ENCODE assay signal across 15 cellular contexts in genomic region chr17:17514993-17515920, GRCh38. TPM values are rescaled to one million over a fixed set of nuclear protein-coding genes. Genes with fewer than 3 reads are reported as not detected.
DNase-seq lines count a peak whose midpoint lies in the region; ATAC-seq and TF ChIP-seq lines count a peak whose summit lies in the region.
"Had no signal": no experiment of that assay in that cellular context is flagged by ENCODE, and none has a peak within 500 bp of the region (broad histone marks: within the 10 kb centered on the region; RNA-seq: fewer than 3 reads in every experiment).

No MANE protein-coding gene starts in this region.

- intact Hi-C loops in head of caudate nucleus (cut with DNase I), result no loop called here

- H3K27me3 ChIP-seq in NT2/D1 (ENCODE audit: insufficient read depth, insufficient read length), result no peaks in the 10 kb centered on the region
- H3K27me3 ChIP-seq: suprapubic skin had no signal

- H3K36me3 ChIP-seq in NT2/D1 (ENCODE audit: insufficient read depth, insufficient read length, low read length), result no peaks in the 10 kb centered on the region
- H3K36me3 ChIP-seq: suprapubic skin had no signal

- H3K4me1 ChIP-seq in NT2/D1 (ENCODE audit: insufficient read depth, insufficient read length), result peaks cover 32% of the 10 kb centered on the region
- H3K4me1 ChIP-seq: Caco-2 had no signal

- H3K9me3 ChIP-seq in NT2/D1 (ENCODE audit: insufficient read depth, low read length), result no peaks in the 10 kb centered on the region
- H3K9me3 ChIP-seq: Caco-2, suprapubic skin had no signal

- DNase-seq in COLO668 (lab: John Stamatoyannopoulos, UW; ENCODE audit: unreplicated experiment), result peak; percentile 9
- DNase-seq in NT2/D1 (ENCODE audit: low read depth, low spot score), result peak; percentile 67
- DNase-seq in foreskin fibroblast, result peak; percentile 68 to 82
- DNase-seq in renal cortical epithelial cell (ENCODE audit: low read depth), result peak; percentile 88
- no peak for DNase-seq in head of caudate nucleus
- DNase-seq in OCI-M1 (lab: John Stamatoyannopoulos, UW), result no peak
- DNase-seq in NCI-H446 treated with DMSO at 0.1 percent for 48 hours (lab: John Stamatoyannopoulos, UW), result no peak
- DNase-seq: activated CD8-positive, alpha-beta T cell treated with anti-CD3 and anti-CD28 coated beads, Interleukin-2, amount 10 ng/mL, durations not matched to agents 7 days and 5 days; activated naive CD8-positive, alpha-beta T cell treated with anti-CD3 and anti-CD28 coated beads for 36 hours; Caco-2; effector memory CD8-positive, alpha-beta T cell; stimulated activated CD4-positive, alpha-beta T cell treated with anti-CD3 and anti-CD28 coated beads, Interleukin-4, amount 100 ng/mL, for 24 hours; T-cell had no signal

- H3K9ac ChIP-seq in NT2/D1 (ENCODE audit: insufficient read length, low read depth), result peak overlapping the region; percentile 38

- no peak for TF ChIP-seq CTCF in foreskin fibroblast (IDR thresholded peaks at IDR 0.05; ENCODE audit: low read depth, low read length)

- ATAC-seq in HG03378 (IDR thresholded peaks at IDR 0.05; ENCODE audit: unreplicated experiment), result no peak
- ATAC-seq: activated CD8-positive, alpha-beta T cell treated with anti-CD3 and anti-CD28 coated beads, Interleukin-2, amount 10 ng/mL, durations not matched to agents 7 days and 5 days; effector memory CD8-positive, alpha-beta T cell; T-cell had no signal

- H3K4me3 ChIP-seq in NT2/D1 (ENCODE audit: insufficient read length, low read depth) (no peak overlapping the region), foreskin fibroblast (ENCODE audit: low read depth in 1 of 2, low read length in 2 of 2) (no peak overlapping the region)
- H3K4me3 ChIP-seq: suprapubic skin had no signal

RNA-seq across cellular contexts. Expression of gene RASD1, which starts 19.1 kb away (rescaled TPM):
- total RNA-seq in renal cortical epithelial cell, result 16.1 and 154 TPM in 2 replicates

RNA-seq across cellular contexts. Expression of gene MED9, which starts 38.5 kb away (rescaled TPM):
- total RNA-seq in renal cortical epithelial cell, result 10.6 and 22.5 TPM in 2 replicates

Comparison
In these comparisons a context has a peak if more than half of its experiments do, and no peak if none do; other contexts are left out.
1. DNase-seq: peak in COLO668 (single experiment), NT2/D1 (single experiment), foreskin fibroblast (2 of 2) and renal cortical epithelial cell (single experiment); none in head of caudate nucleus (0 of 42), OCI-M1 (single experiment) and NCI-H446 treated with DMSO at 0.1 percent for 48 hours (single experiment).